ENCODE assay signal across 9 cellular contexts in genomic region chr11:28343304-28344233, GRCh38.
DNase-seq lines count a peak whose midpoint lies in the region; ATAC-seq and TF ChIP-seq lines count a peak whose summit lies in the region.
"Had no signal": no experiment of that assay in that cellular context is flagged by ENCODE, and none has a peak within 500 bp of the region (broad histone marks: within the 10 kb centered on the region; RNA-seq: fewer than 3 reads in every experiment).

No MANE protein-coding gene starts in this region.

- H3K4me3 ChIP-seq in AG09309 (ENCODE audit: control insufficient read depth, low read depth, low read length) (no peak overlapping the region), astrocyte of the cerebellum (ENCODE audit: low read depth, low read length) (no peak overlapping the region)
- H3K4me3 ChIP-seq: suprapubic skin had no signal

- H3K27me3 Mint-ChIP-seq in glutamatergic neuron (ENCODE audit: unreplicated experiment) = no peaks in the 10 kb centered on the region

- H3K9me3 Mint-ChIP-seq in glutamatergic neuron (ENCODE audit: unreplicated experiment) = no peaks in the 10 kb centered on the region

- no peak overlapping the region for H3K4me3 Mint-ChIP-seq in glutamatergic neuron (ENCODE audit: unreplicated experiment)

- no peaks in the 10 kb centered on the region for H3K36me3 Mint-ChIP-seq in glutamatergic neuron (ENCODE audit: unreplicated experiment)

- peak; percentile 48 for DNase-seq in AG09309 (ENCODE audit: low read depth)
- DNase-seq in HuH-7 (ENCODE audit: low spot score) = peak; percentile 7
- DNase-seq in astrocyte of the cerebellum (ENCODE audit: low read depth) = peak; percentile 60
- DNase-seq in iris pigment epithelial cell (ENCODE audit: low read depth) = peak; percentile 95
- no peak for DNase-seq in NCI-H526 (lab: John Stamatoyannopoulos, UW)
- DNase-seq in glutamatergic neuron = no peak

- no peak for TF ChIP-seq CTCF in AG09309 (IDR thresholded peaks at IDR 0.05; ENCODE audit: control insufficient read depth, insufficient read depth, low read depth, low read length, missing control alignments)
- TF ChIP-seq CTCF in astrocyte of the cerebellum (IDR thresholded peaks at IDR 0.05; ENCODE audit: low read depth, low read length, missing control alignments) = no peak
- TF ChIP-seq CTCF in glutamatergic neuron (IDR thresholded peaks at IDR 0.05; ENCODE audit: partially characterized antibody, unreplicated experiment) = no peak

- ATAC-seq in GM18502 (IDR thresholded peaks at IDR 0.05; ENCODE audit: poor library complexity, unreplicated experiment) (no peak), HG03439 (IDR thresholded peaks at IDR 0.05; ENCODE audit: unreplicated experiment) (no peak)

- in situ Hi-C loops in astrocyte of the cerebellum (cut with HindIII; ENCODE audit: low sequenced_read_pairs) = no loop called here

- no peak overlapping the region for H3K27ac Mint-ChIP-seq in glutamatergic neuron (ENCODE audit: unreplicated experiment)

- H3K4me1 Mint-ChIP-seq in glutamatergic neuron (ENCODE audit: low read depth, unreplicated experiment) = no peaks in the 10 kb centered on the region

Comparison
In these comparisons a context has a peak if more than half of its experiments do, and no peak if none do; other contexts are left out.
1. DNase-seq: peak in AG09309 (single experiment), HuH-7 (single experiment), astrocyte of the cerebellum (single experiment) and iris pigment epithelial cell (single experiment); none in NCI-H526 (0 of 2) and glutamatergic neuron (single experiment).